10 cellular contexts compared by ENCODE assay signal in genomic region chr3:151425640-151426336, GRCh38. TPM values are rescaled to one million over a fixed set of nuclear protein-coding genes. Genes with fewer than 3 reads are reported as not detected.
DNase-seq lines count a peak whose midpoint lies in the region; ATAC-seq, FAIRE-seq and TF ChIP-seq lines count a peak whose summit lies in the region.
"Had no signal": no experiment of that assay in that cellular context is flagged by ENCODE, and none has a peak within 500 bp of the region (broad histone marks: within the 10 kb centered on the region; RNA-seq: fewer than 3 reads in every experiment).

No MANE protein-coding gene starts in this region.

- no peak for TF ChIP-seq POLR2A in right lobe of liver (IDR thresholded peaks at IDR 0.05)
- no peak for TF ChIP-seq POLR2A in HepG2 (IDR thresholded peaks at IDR 0.05; ENCODE audit: insufficient read depth in 1 of 2, low read depth in 2 of 2, low read length in 2 of 2)
- no peak for TF ChIP-seq POLR2A in lower leg skin (IDR thresholded peaks at IDR 0.05)
- no peak for TF ChIP-seq POLR2A in H54 (IDR thresholded peaks at IDR 0.05; ENCODE audit: low read depth, low read length)

- H3K9me3 ChIP-seq in right lobe of liver (no peaks in the 10 kb centered on the region), HepG2 (ENCODE audit: low read length) (no peaks in the 10 kb centered on the region)
- H3K9me3 ChIP-seq: SJSA1 had no signal

- no peak overlapping the region for H3K27ac ChIP-seq in right lobe of liver
- H3K27ac ChIP-seq in HepG2 (ENCODE audit: extremely low read length, insufficient read depth, low read length), result no peak overlapping the region
- H3K27ac ChIP-seq: SJSA1 had no signal

- H3K4me1 ChIP-seq in right lobe of liver, result no peaks in the 10 kb centered on the region
- peaks cover 15% of the 10 kb centered on the region for H3K4me1 ChIP-seq in HepG2 (ENCODE audit: insufficient read depth, low read length)

- POLR2A ChIA-PET in HepG2 (lab: Yijun Ruan, JAX), result no interaction called here

- ATAC-seq in right lobe of liver (no peak), HepG2 (no peak), HG03139 (IDR thresholded peaks at IDR 0.05; ENCODE audit: unreplicated experiment) (peak; percentile 10)

- H3K4me3 ChIP-seq in right lobe of liver, result no peak overlapping the region
- H3K4me3 ChIP-seq in HepG2 (replicated peaks in 1 of 3; ENCODE audit: insufficient read depth in 1 of 3, low read depth in 2 of 3, low read length in 3 of 3), result no peak overlapping the region
- H3K4me3 ChIP-seq in lower leg skin (ENCODE audit: low read depth, poor library complexity, severe bottlenecking), result no peak overlapping the region
- H3K4me3 ChIP-seq: SJSA1 had no signal

- DNase-seq in right lobe of liver (no peak), HepG2 (ENCODE audit: low spot score) (no peak), amniotic epithelial cell (ENCODE audit: low read depth) (peak; percentile 28), lower leg skin (ENCODE audit: low spot score in 2 of 2) (no peak), ureter (ENCODE audit: low spot score) (no peak), H54 (ENCODE audit: insufficient read length, low spot score) (no peak)
- DNase-seq in NK-92 treated with Interleukin-12 subunit alpha and Interleukin-12 subunit beta, amount 100 ng/mL, for 24 hours (lab: John Stamatoyannopoulos, UW), result no peak
- DNase-seq: CD4-positive, alpha-beta memory T cell had no signal

- TF ChIP-seq EP300 in HepG2 (IDR thresholded peaks at IDR 0.05; ENCODE audit: low read depth in 2 of 2, low read length in 2 of 2) (no peak), HepG2 (CRISPR knock-in tag; IDR thresholded peaks at IDR 0.05; ENCODE audit: borderline replicate concordance) (no peak)

- in situ Hi-C loops in HepG2 (cut with HindIII; ENCODE audit: extremely low pct_ligation_motif_present, low pct_unique_long_range_greater_than_20kb), result no loop called here

- no peak overlapping the region for H3K9ac ChIP-seq in HepG2 (ENCODE audit: insufficient read depth, low read depth, low read length)

- H3K36me3 ChIP-seq in right lobe of liver, result no peaks in the 10 kb centered on the region
- no peaks in the 10 kb centered on the region for H3K36me3 ChIP-seq in HepG2 (replicated peaks in 1 of 2; ENCODE audit: control insufficient read depth in 1 of 2, insufficient read depth in 2 of 2, low read length in 2 of 2)
- H3K36me3 ChIP-seq: SJSA1 had no signal

- no peaks in the 10 kb centered on the region for H4K20me1 ChIP-seq in HepG2 (ENCODE audit: insufficient read depth, low read length)

- intact Hi-C loops in right lobe of liver (cut with DNase I) (no loop called here), HepG2 (cut with micrococcal nuclease; ENCODE audit: unreplicated experiment) (loop anchor here (1.0 kb wide), 1 partner anchor 14 kb away; no protein-coding TSS in a partner anchor), lower leg skin (cut with DNase I; ENCODE audit: low total_unique reads) (no loop called here)

- no peaks in the 10 kb centered on the region for H3K79me2 ChIP-seq in HepG2 (ENCODE audit: insufficient read depth, low read length)

- no peak overlapping the region for H3K4me2 ChIP-seq in HepG2 (ENCODE audit: low read depth, low read length)

- BruUV-seq in HepG2 (replicated peaks; lab: Mats Ljungman, UMichigan), result no TSS peak

- TF ChIP-seq CTCF in right lobe of liver (IDR thresholded peaks at IDR 0.05), result peak in 3 of 4 donors; percentile 10 to 30 (median 20)
- TF ChIP-seq CTCF in HepG2 (CRISPR knock-in tag; IDR thresholded peaks at IDR 0.05), result no peak
- TF ChIP-seq CTCF in lower leg skin (IDR thresholded peaks at IDR 0.05), result no peak

- FAIRE-seq in HepG2 (lab: Jason Lieb, UNC) (no peak), H54 (lab: Jason Lieb, UNC) (no peak)

- TF ChIP-seq RAD21 in HepG2 (CRISPR knock-in tag; IDR thresholded peaks at IDR 0.05), result no peak

- H3K27me3 ChIP-seq in right lobe of liver, result no peaks in the 10 kb centered on the region
- H3K27me3 ChIP-seq in HepG2 (ENCODE audit: control insufficient read depth in 1 of 2, insufficient read depth in 2 of 2, low read length in 2 of 2), result no peaks in the 10 kb centered on the region; a peak in 1 of 5 replicates
- H3K27me3 ChIP-seq: SJSA1 had no signal

- CTCF ChIA-PET in HepG2 (lab: Yijun Ruan, JAX; ENCODE audit: low intra/inter-chr PET ratio, low total read pairs), result no interaction called here

- H2AFZ ChIP-seq in HepG2 (ENCODE audit: low read length), result no peak overlapping the region

- WGBS in right lobe of liver (ENCODE audit: insufficient coverage, low coverage, low lambda C conversion rate, missing lambda C conversion rate), result 69% methylated on average over 4 of the region's 4 CpGs
- 42% methylated on average over 4 of the region's 4 CpGs for WGBS in HepG2 (ENCODE audit: low lambda C conversion rate)
- WGBS in lower leg skin, 2 donors, result 80 to 82% methylated on average over 4 of the region's 4 CpGs

TF ChIP-seq in HepG2, 621 proteins besides CTCF, POLR2A, EP300 and RAD21:
- no peak for TF ChIP-seq SOX5 (CRISPR knock-in tag; IDR thresholded peaks at IDR 0.05; ENCODE audit: borderline replicate concordance)
TF ChIP-seq in HepG2: peak in this region for 0.

RNA-seq across cellular contexts. Expression of gene IGSF10, which starts 35.1 kb away (rescaled TPM):
- total RNA-seq in right lobe of liver (under 1 TPM; 0.06 to 0.35 (median 0.17) TPM), HepG2 (2016; rRNA removed; fragmentation: Illumina TruSeq; extraction: Trizol) (not detected in 2 replicates), lower leg skin (1 to 10 TPM in 3 of 4 donors, under 1 TPM in 1; 0.67 to 3.3 (median 2.1) TPM), ureter (3.3 TPM)
- total RNA-seq in HepG2 (2016; cell fraction: cytosol; rRNA removed; fragmentation: Illumina TruSeq; extraction: Trizol; ENCODE audit: low read depth), result not detected in 2 replicates
- not detected in 2 replicates for total RNA-seq in HepG2 (2016; cell fraction: insoluble cytoplasmic fraction; rRNA removed; fragmentation: Illumina TruSeq; extraction: Trizol)
- total RNA-seq in HepG2 (2016; cell fraction: membrane; rRNA removed; fragmentation: Illumina TruSeq; extraction: Trizol), result not detected in 2 replicates
- total RNA-seq in HepG2 (2016; cell fraction: nucleus; rRNA removed; fragmentation: Illumina TruSeq; extraction: Trizol), result not detected in 2 replicates
- 0.12 and 0.16 TPM in 2 replicates for polyA plus RNA-seq in HepG2 (2011; rRNA removed)
- 0.05 and 0.10 TPM in 2 replicates for polyA plus RNA-seq in HepG2 (2011; cell fraction: cytosol; rRNA removed)
- 0.29 and 0.47 TPM in 2 replicates for polyA plus RNA-seq in HepG2 (2011; cell fraction: nucleus; rRNA removed)
- polyA plus RNA-seq in HepG2 (2012), result 0.24 and 0.31 TPM in 2 replicates
- polyA plus RNA-seq in HepG2 (2016; cell fraction: cytosol; fragmentation: Illumina TruSeq; extraction: Trizol; ENCODE audit: low read depth), result not detected in 2 replicates
- polyA plus RNA-seq in HepG2 (2016; cell fraction: insoluble cytoplasmic fraction; fragmentation: Illumina TruSeq; extraction: Trizol; ENCODE audit: low read depth), result not detected in 2 replicates
- polyA plus RNA-seq in HepG2 (2016; cell fraction: membrane; fragmentation: Illumina TruSeq; extraction: Trizol; ENCODE audit: low read depth), result not detected in 2 replicates
- not detected in 2 replicates for polyA plus RNA-seq in HepG2 (2016; cell fraction: nucleus; fragmentation: Illumina TruSeq; extraction: Trizol; ENCODE audit: insufficient read depth, low read depth)
- polyA minus RNA-seq in HepG2 (2011; rRNA and poly(A)+ RNA removed; ENCODE audit: low replicate concordance), result 0.10 and 2.3 TPM in 2 replicates
- 0.09 and 0.20 TPM in 2 replicates for polyA minus RNA-seq in HepG2 (2011; cell fraction: cytosol; rRNA and poly(A)+ RNA removed)
- polyA minus RNA-seq in HepG2 (2011; cell fraction: nucleus; rRNA and poly(A)+ RNA removed), result 0.52 and 0.75 TPM in 2 replicates
- total RNA-seq: CD4-positive, alpha-beta memory T cell had no signal
- polyA plus RNA-seq: CD4-positive, alpha-beta memory T cell had no signal

RNA-seq across cellular contexts. Expression of gene P2RY12, which starts 41.2 kb away (rescaled TPM):
- total RNA-seq in right lobe of liver (1 to 10 TPM in 5 of 6 experiments, under 1 TPM in 1; 0.42 to 1.8 (median 1.2) TPM), HepG2 (2016; rRNA removed; fragmentation: Illumina TruSeq; extraction: Trizol) (not detected in 2 replicates), lower leg skin (1 to 10 TPM in 1 of 4 donors, under 1 TPM in 2, not detected in 1; 0.34 to 2.1 (median 0.46) TPM), ureter (0.94 TPM)
- not detected in 2 replicates for total RNA-seq in HepG2 (2016; cell fraction: cytosol; rRNA removed; fragmentation: Illumina TruSeq; extraction: Trizol; ENCODE audit: low read depth)
- not detected in 2 replicates for total RNA-seq in HepG2 (2016; cell fraction: insoluble cytoplasmic fraction; rRNA removed; fragmentation: Illumina TruSeq; extraction: Trizol)
- total RNA-seq in HepG2 (2016; cell fraction: membrane; rRNA removed; fragmentation: Illumina TruSeq; extraction: Trizol), result not detected in 2 replicates
- total RNA-seq in HepG2 (2016; cell fraction: nucleus; rRNA removed; fragmentation: Illumina TruSeq; extraction: Trizol), result not detected in 2 replicates
- polyA plus RNA-seq in HepG2 (2011; rRNA removed), result not detected in 2 replicates
- polyA plus RNA-seq in HepG2 (2011; cell fraction: cytosol; rRNA removed), result not detected in 2 replicates
- polyA plus RNA-seq in HepG2 (2011; cell fraction: nucleus; rRNA removed), result not detected in 2 replicates
- polyA plus RNA-seq in HepG2 (2012), result not detected in 2 replicates
- not detected in 2 replicates for polyA plus RNA-seq in HepG2 (2016; cell fraction: cytosol; fragmentation: Illumina TruSeq; extraction: Trizol; ENCODE audit: low read depth)
- polyA plus RNA-seq in HepG2 (2016; cell fraction: insoluble cytoplasmic fraction; fragmentation: Illumina TruSeq; extraction: Trizol; ENCODE audit: low read depth), result not detected in 2 replicates
- polyA plus RNA-seq in HepG2 (2016; cell fraction: membrane; fragmentation: Illumina TruSeq; extraction: Trizol; ENCODE audit: low read depth), result not detected in 2 replicates
- polyA plus RNA-seq in HepG2 (2016; cell fraction: nucleus; fragmentation: Illumina TruSeq; extraction: Trizol; ENCODE audit: insufficient read depth, low read depth), result not detected in 2 replicates
- not detected in 2 replicates for polyA minus RNA-seq in HepG2 (2011; rRNA and poly(A)+ RNA removed; ENCODE audit: low replicate concordance)
- not detected in 2 replicates for polyA minus RNA-seq in HepG2 (2011; cell fraction: cytosol; rRNA and poly(A)+ RNA removed)
- not detected in 2 replicates for polyA minus RNA-seq in HepG2 (2011; cell fraction: nucleus; rRNA and poly(A)+ RNA removed)
- total RNA-seq: CD4-positive, alpha-beta memory T cell; SJSA1 had no signal
- polyA plus RNA-seq: CD4-positive, alpha-beta memory T cell had no signal

Comparison
In these comparisons a context has a peak if more than half of its experiments do, and no peak if none do; other contexts are left out.
1. CTCF ChIP-seq: peak in right lobe of liver (3 of 4); none in HepG2 (single experiment) and lower leg skin (0 of 3).